In genomic region chr20:30291064-30291379, GRCh38 we compare ENCODE assay signal across 7 cellular contexts.
DNase-seq lines count a peak whose midpoint lies in the region; ATAC-seq and TF ChIP-seq lines count a peak whose summit lies in the region.
"Not testable (repeated sequence)": the region's sequence is repeated elsewhere in the genome, so short reads cannot be mapped to it uniquely, and the experiment has no call there.

No MANE protein-coding gene starts in this region.

- not testable (repeated sequence) for DNase-seq in CD4-positive, alpha-beta memory T cell; activated CD4-positive, alpha-beta T cell treated with anti-CD3 and anti-CD28 coated beads, Interleukin-2, amount 10 ng/mL, durations not matched to agents 7 days and 5 days; activated naive CD8-positive, alpha-beta T cell treated with anti-CD3 and anti-CD28 coated beads, Interleukin-2, amount 50 U/mL, for 24 hours; left lung; natural killer cell treated with Interleukin-12 subunit alpha and Interleukin-12 subunit beta and Interleukin-15 and Interleukin-18, amount 100 ng/mL, for 72 hours (ENCODE audit: low spot score)

- not testable (repeated sequence) for H3K4me3 ChIP-seq in CD4-positive, alpha-beta memory T cell (ENCODE audit: low read length in 2 of 2); left lung

- H3K27me3 Mint-ChIP-seq in CD4-positive, alpha-beta memory T cell; activated CD4-positive, alpha-beta T cell treated with anti-CD3 and anti-CD28 coated beads, Interleukin-2, amount 10 ng/mL, durations not matched to agents 7 days and 5 days; activated T-helper 17 cell treated with anti-CD3 and anti-CD28 coated beads, Interleukin-2, amount 50 U/mL, for 72 hours; activated naive CD8-positive, alpha-beta T cell treated with anti-CD3 and anti-CD28 coated beads, Interleukin-2, amount 50 U/mL, for 24 hours; natural killer cell treated with Interleukin-12 subunit alpha and Interleukin-12 subunit beta and Interleukin-15 and Interleukin-18, amount 100 ng/mL, for 72 hours: not testable (repeated sequence)

- peak overlapping the region in 1 of 7 donors; percentile 79 for H3K27ac Mint-ChIP-seq in CD4-positive, alpha-beta memory T cell
- H3K27ac Mint-ChIP-seq in activated CD4-positive, alpha-beta T cell treated with anti-CD3 and anti-CD28 coated beads, Interleukin-2, amount 10 ng/mL, durations not matched to agents 7 days and 5 days; activated naive CD8-positive, alpha-beta T cell treated with anti-CD3 and anti-CD28 coated beads, Interleukin-2, amount 50 U/mL, for 24 hours: not testable (repeated sequence)
- peak overlapping the region; percentile 46 for H3K27ac Mint-ChIP-seq in activated T-helper 17 cell treated with anti-CD3 and anti-CD28 coated beads, Interleukin-2, amount 50 U/mL, for 72 hours
- H3K27ac Mint-ChIP-seq in natural killer cell treated with Interleukin-12 subunit alpha and Interleukin-12 subunit beta and Interleukin-15 and Interleukin-18, amount 100 ng/mL, for 72 hours: peak overlapping the region; percentile 66 to 78

- intact Hi-C loops in CD4-positive, alpha-beta memory T cell (cut with micrococcal nuclease); left lung (cut with DNase I): not testable (repeated sequence)

- ATAC-seq in activated T-helper 17 cell treated with anti-CD3 and anti-CD28 coated beads, Interleukin-2, amount 50 U/mL, for 72 hours (replicated peaks); activated naive CD8-positive, alpha-beta T cell treated with anti-CD3 and anti-CD28 coated beads, Interleukin-2, amount 50 U/mL, for 24 hours; natural killer cell treated with Interleukin-12 subunit alpha and Interleukin-12 subunit beta and Interleukin-15 and Interleukin-18, amount 100 ng/mL, for 72 hours: not testable (repeated sequence)
- peak; percentile 42 for ATAC-seq in left lung

- H3K4me3 Mint-ChIP-seq in CD4-positive, alpha-beta memory T cell: peak overlapping the region in 6 of 8 donors; percentile 36 to 78 (median 60)
- peak overlapping the region; percentile 42 for H3K4me3 Mint-ChIP-seq in activated CD4-positive, alpha-beta T cell treated with anti-CD3 and anti-CD28 coated beads, Interleukin-2, amount 10 ng/mL, durations not matched to agents 7 days and 5 days
- H3K4me3 Mint-ChIP-seq in activated T-helper 17 cell treated with anti-CD3 and anti-CD28 coated beads, Interleukin-2, amount 50 U/mL, for 72 hours: peak overlapping the region; percentile 79
- H3K4me3 Mint-ChIP-seq in activated naive CD8-positive, alpha-beta T cell treated with anti-CD3 and anti-CD28 coated beads, Interleukin-2, amount 50 U/mL, for 24 hours: peak overlapping the region; percentile 52
- H3K4me3 Mint-ChIP-seq in natural killer cell treated with Interleukin-12 subunit alpha and Interleukin-12 subunit beta and Interleukin-15 and Interleukin-18, amount 100 ng/mL, for 72 hours: peak overlapping the region; percentile 66

- POLR2A ChIA-PET in CD4-positive, alpha-beta memory T cell (lab: Charles Lee; ENCODE audit: partially characterized antibody); activated CD4-positive, alpha-beta T cell treated with anti-CD3 and anti-CD28 coated beads, Interleukin-2, amount 10 ng/mL, durations not matched to agents 7 days and 5 days (lab: Charles Lee): not testable (repeated sequence)

- TF ChIP-seq CTCF in left lung (IDR thresholded peaks at IDR 0.05): not testable (repeated sequence)

- not testable (repeated sequence) for H3K27me3 ChIP-seq in CD4-positive, alpha-beta memory T cell (ENCODE audit: insufficient read depth, low read length); left lung

- peaks cover 0 to 23% (median 5%) of the 10 kb centered on the region in 4 donors for H3K4me1 Mint-ChIP-seq in CD4-positive, alpha-beta memory T cell
- peaks cover 10% of the 10 kb centered on the region for H3K4me1 Mint-ChIP-seq in activated CD4-positive, alpha-beta T cell treated with anti-CD3 and anti-CD28 coated beads, Interleukin-2, amount 10 ng/mL, durations not matched to agents 7 days and 5 days
- H3K4me1 Mint-ChIP-seq in activated T-helper 17 cell treated with anti-CD3 and anti-CD28 coated beads, Interleukin-2, amount 50 U/mL, for 72 hours: peaks cover 12% of the 10 kb centered on the region
- H3K4me1 Mint-ChIP-seq in activated naive CD8-positive, alpha-beta T cell treated with anti-CD3 and anti-CD28 coated beads, Interleukin-2, amount 50 U/mL, for 24 hours: peaks cover 18% of the 10 kb centered on the region
- peaks cover 19 to 20% of the 10 kb centered on the region in 2 donors for H3K4me1 Mint-ChIP-seq in natural killer cell treated with Interleukin-12 subunit alpha and Interleukin-12 subunit beta and Interleukin-15 and Interleukin-18, amount 100 ng/mL, for 72 hours (ENCODE audit: low read depth in 2 of 2)

- CTCF ChIA-PET in CD4-positive, alpha-beta memory T cell (lab: Charles Lee; ENCODE audit: partially characterized antibody); activated CD4-positive, alpha-beta T cell treated with anti-CD3 and anti-CD28 coated beads, Interleukin-2, amount 10 ng/mL, durations not matched to agents 7 days and 5 days (lab: Charles Lee): not testable (repeated sequence)

- H3K9me3 ChIP-seq in CD4-positive, alpha-beta memory T cell (ENCODE audit: control insufficient read depth in 1 of 2, low read length in 2 of 2); KOPT-K1 (ENCODE audit: insufficient read depth, low read length, poor library complexity, severe bottlenecking); left lung: not testable (repeated sequence)

- H3K36me3 ChIP-seq in CD4-positive, alpha-beta memory T cell (ENCODE audit: insufficient read depth, low read length); KOPT-K1 (ENCODE audit: insufficient read depth, low read length); left lung: not testable (repeated sequence)

- H3K36me3 Mint-ChIP-seq in CD4-positive, alpha-beta memory T cell; activated CD4-positive, alpha-beta T cell treated with anti-CD3 and anti-CD28 coated beads, Interleukin-2, amount 10 ng/mL, durations not matched to agents 7 days and 5 days (ENCODE audit: low read depth); activated T-helper 17 cell treated with anti-CD3 and anti-CD28 coated beads, Interleukin-2, amount 50 U/mL, for 72 hours (ENCODE audit: low read depth); activated naive CD8-positive, alpha-beta T cell treated with anti-CD3 and anti-CD28 coated beads, Interleukin-2, amount 50 U/mL, for 24 hours (ENCODE audit: low read depth); natural killer cell treated with Interleukin-12 subunit alpha and Interleukin-12 subunit beta and Interleukin-15 and Interleukin-18, amount 100 ng/mL, for 72 hours: not testable (repeated sequence)

- H3K27ac ChIP-seq in CD4-positive, alpha-beta memory T cell (ENCODE audit: low read depth, low read length); left lung: not testable (repeated sequence)
- H3K27ac ChIP-seq in KOPT-K1 (ENCODE audit: low read depth, low read length, poor library complexity, severe bottlenecking): peak overlapping the region; percentile 34

- H3K4me1 ChIP-seq in CD4-positive, alpha-beta memory T cell (ENCODE audit: insufficient read depth, low read length); left lung: not testable (repeated sequence)

- H3K9me3 Mint-ChIP-seq in CD4-positive, alpha-beta memory T cell: peaks cover 0 to 24% (median 2%) of the 10 kb centered on the region in 8 donors
- not testable (repeated sequence) for H3K9me3 Mint-ChIP-seq in activated CD4-positive, alpha-beta T cell treated with anti-CD3 and anti-CD28 coated beads, Interleukin-2, amount 10 ng/mL, durations not matched to agents 7 days and 5 days; activated T-helper 17 cell treated with anti-CD3 and anti-CD28 coated beads, Interleukin-2, amount 50 U/mL, for 72 hours; activated naive CD8-positive, alpha-beta T cell treated with anti-CD3 and anti-CD28 coated beads, Interleukin-2, amount 50 U/mL, for 24 hours; natural killer cell treated with Interleukin-12 subunit alpha and Interleukin-12 subunit beta and Interleukin-15 and Interleukin-18, amount 100 ng/mL, for 72 hours
